In the genomic region with DNA sequence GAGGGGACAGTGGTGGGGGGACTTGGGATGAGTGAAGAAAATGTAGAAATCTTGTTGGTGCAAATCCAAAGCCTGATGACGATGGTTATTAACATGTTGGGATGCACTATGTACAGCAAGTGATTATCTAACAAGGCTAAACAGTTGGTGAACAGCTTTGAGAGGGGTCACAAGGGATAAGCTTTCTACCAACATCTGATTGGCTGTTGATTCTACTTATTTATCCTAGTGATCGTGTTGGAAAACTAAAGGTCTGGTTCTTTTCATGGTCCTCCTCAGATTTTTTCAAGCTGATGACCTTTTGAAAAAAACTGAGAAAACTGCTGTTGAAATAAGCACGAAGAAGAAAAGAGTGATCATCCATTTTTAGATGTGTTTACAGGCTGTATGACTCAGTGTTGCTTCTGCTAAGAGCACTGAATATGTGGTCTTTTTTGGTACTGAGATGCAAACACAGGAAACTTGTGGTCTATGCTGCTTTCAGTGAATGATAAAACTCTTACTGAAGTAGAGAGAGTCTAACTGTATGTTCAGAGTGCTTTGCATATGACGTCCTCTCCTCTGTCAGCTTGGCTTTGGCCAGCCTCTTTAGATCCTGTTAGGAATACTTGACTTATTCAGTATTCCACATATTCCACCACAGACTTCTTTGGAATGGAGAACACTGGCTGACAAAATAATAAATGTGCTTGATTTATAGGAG, we compare ENCODE assay signal across 8 cellular contexts.
DNase-seq lines count a peak whose midpoint lies in the region; ATAC-seq and TF ChIP-seq lines count a peak whose summit lies in the region.

No MANE protein-coding gene starts in this region.

- DNase-seq in activated CD8-positive, alpha-beta memory T cell treated with anti-CD3 and anti-CD28 coated beads, Interleukin-2, amount 10 ng/mL, durations not matched to agents 7 days and 5 days: peak; percentile 58
- no peak for DNase-seq in activated CD8-positive, alpha-beta memory T cell treated with anti-CD3 and anti-CD28 coated beads for 24 hours
- peak; percentile 40 for DNase-seq in epidermal melanocyte (ENCODE audit: insufficient read length, low spot score)
- DNase-seq in NCI-H524 treated with DMSO at 0.1 percent for 48 hours (lab: John Stamatoyannopoulos, UW): no peak
- no peak for DNase-seq in amniotic stem cell (lab: John Stamatoyannopoulos, UW)
- no peak for DNase-seq in amygdala (lab: John Stamatoyannopoulos, UW)

- H3K9me3 ChIP-seq in OCI-LY1 (ENCODE audit: low read length): no peaks in the 10 kb centered on the region

- H3K4me1 Mint-ChIP-seq in activated CD8-positive, alpha-beta memory T cell treated with anti-CD3 and anti-CD28 coated beads, Interleukin-2, amount 10 ng/mL, durations not matched to agents 7 days and 5 days: peaks cover 56% of the 10 kb centered on the region

- H3K27me3 Mint-ChIP-seq in activated CD8-positive, alpha-beta memory T cell treated with anti-CD3 and anti-CD28 coated beads, Interleukin-2, amount 10 ng/mL, durations not matched to agents 7 days and 5 days: no peaks in the 10 kb centered on the region

- H3K9me2 ChIP-seq in OCI-LY1 (ENCODE audit: low read depth, low read length): no peaks in the 10 kb centered on the region

- peak overlapping the region; percentile 48 for H3K4me2 ChIP-seq in OCI-LY1 (ENCODE audit: low read length)

- peak overlapping the region; percentile 47 for H3K4me3 Mint-ChIP-seq in activated CD8-positive, alpha-beta memory T cell treated with anti-CD3 and anti-CD28 coated beads, Interleukin-2, amount 10 ng/mL, durations not matched to agents 7 days and 5 days

- no peaks in the 10 kb centered on the region for H3K79me2 ChIP-seq in OCI-LY1 (ENCODE audit: insufficient read depth, low read length)

- peak overlapping the region; percentile 98 for H3K27ac Mint-ChIP-seq in activated CD8-positive, alpha-beta memory T cell treated with anti-CD3 and anti-CD28 coated beads, Interleukin-2, amount 10 ng/mL, durations not matched to agents 7 days and 5 days

- no peaks in the 10 kb centered on the region for H3K9me3 Mint-ChIP-seq in activated CD8-positive, alpha-beta memory T cell treated with anti-CD3 and anti-CD28 coated beads, Interleukin-2, amount 10 ng/mL, durations not matched to agents 7 days and 5 days (ENCODE audit: low read depth)

- H2AFZ ChIP-seq in OCI-LY1 (ENCODE audit: low read length): no peak overlapping the region

- no peak for TF ChIP-seq CTCF in OCI-LY1 (IDR thresholded peaks at IDR 0.05; ENCODE audit: low read length)

- H3F3A ChIP-seq in OCI-LY1 (ENCODE audit: insufficient read depth, low read length): no peaks in the 10 kb centered on the region

- H3K27ac ChIP-seq in OCI-LY1 (ENCODE audit: low read depth, low read length, poor library complexity, severe bottlenecking): peak overlapping the region; percentile 83

- no peaks in the 10 kb centered on the region for H3K27me3 ChIP-seq in OCI-LY1 (ENCODE audit: insufficient read depth, low read length)

- H3K4me3 ChIP-seq in OCI-LY1 (ENCODE audit: low read depth, low read length, poor library complexity, severe bottlenecking): peak overlapping the region; percentile 26

- no peaks in the 10 kb centered on the region for H4K20me1 ChIP-seq in OCI-LY1 (ENCODE audit: insufficient read depth, low read length)

- CTCF ChIA-PET in activated CD8-positive, alpha-beta memory T cell treated with anti-CD3 and anti-CD28 coated beads, Interleukin-2, amount 10 ng/mL, durations not matched to agents 7 days and 5 days (lab: Charles Lee): interaction anchor here (0.7 to 1.1 kb wide), 5 partner anchors 11 to 246 kb away, joined by 3 read pairs; no protein-coding TSS in a partner anchor

- peak overlapping the region; percentile 36; the same call in 1 of the 2 replicates for H3K9ac ChIP-seq in OCI-LY1 (ENCODE audit: low read length)

- peaks cover 49% of the 10 kb centered on the region for H3K4me1 ChIP-seq in OCI-LY1 (ENCODE audit: insufficient read depth, low read length, severe bottlenecking)

- peak; percentile 97 for ATAC-seq in activated CD8-positive, alpha-beta memory T cell treated with anti-CD3 and anti-CD28 coated beads, Interleukin-2, amount 10 ng/mL, durations not matched to agents 7 days and 5 days
- peak; percentile 100 for ATAC-seq in HG02642 (IDR thresholded peaks at IDR 0.05; ENCODE audit: poor library complexity, unreplicated experiment)

- H3K36me3 Mint-ChIP-seq in activated CD8-positive, alpha-beta memory T cell treated with anti-CD3 and anti-CD28 coated beads, Interleukin-2, amount 10 ng/mL, durations not matched to agents 7 days and 5 days: peaks cover 9% of the 10 kb centered on the region

- no peaks in the 10 kb centered on the region for H3K36me3 ChIP-seq in OCI-LY1 (ENCODE audit: insufficient read depth, low read length)

Comparison
In these comparisons a context has a peak if more than half of its experiments do, and no peak if none do; other contexts are left out.
1. DNase-seq: peak in activated CD8-positive, alpha-beta memory T cell treated with anti-CD3 and anti-CD28 coated beads, Interleukin-2, amount 10 ng/mL, durations not matched to agents 7 days and 5 days (single experiment) and epidermal melanocyte (single experiment); none in activated CD8-positive, alpha-beta memory T cell treated with anti-CD3 and anti-CD28 coated beads for 24 hours (single experiment), NCI-H524 treated with DMSO at 0.1 percent for 48 hours (single experiment), amniotic stem cell (single experiment) and amygdala (0 of 56).